Comparison of ENCODE assay signal across 8 cellular contexts in genomic region chr16:78925071-78925714, GRCh38.
DNase-seq lines count a peak whose midpoint lies in the region; ATAC-seq and TF ChIP-seq lines count a peak whose summit lies in the region.

No MANE protein-coding gene starts in this region.

- H3K36me3 ChIP-seq in BE2C: no peaks in the 10 kb centered on the region
- no peaks in the 10 kb centered on the region for H3K36me3 ChIP-seq in GM23248 (ENCODE audit: low read depth)

- CTCF ChIA-PET in WTC11 (lab: Charles Lee): interaction anchor here (0.6 to 1.2 kb wide), 6 partner anchors 9 to 955 kb away, joined by 3 to 5 read pairs (median 4); no protein-coding TSS in a partner anchor

- H3K9ac ChIP-seq in GM23248: no peak overlapping the region

- no peak overlapping the region for H3K27ac Mint-ChIP-seq in WTC11
- no peak overlapping the region for H3K27ac Mint-ChIP-seq in activated T-helper 1 cell treated with anti-CD3 and anti-CD28 coated beads, Interleukin-12 subunit alpha, Interleukin-12 subunit beta, Interleukin-2, Interleukin-4 antibody, amounts not matched to agents 30 ng/mL and 10 ng/mL and 1 ng/mL, durations not matched to agents 14 hours and 24 hours and 36 hours

- H3K27me3 ChIP-seq in BE2C (no peaks in the 10 kb centered on the region), GM23248 (replicated peaks; ENCODE audit: insufficient read depth) (no peaks in the 10 kb centered on the region)

- H3K36me3 Mint-ChIP-seq in WTC11: peaks cover 38% of the 10 kb centered on the region
- H3K36me3 Mint-ChIP-seq in activated T-helper 1 cell treated with anti-CD3 and anti-CD28 coated beads, Interleukin-12 subunit alpha, Interleukin-12 subunit beta, Interleukin-2, Interleukin-4 antibody, amounts not matched to agents 30 ng/mL and 10 ng/mL and 1 ng/mL, durations not matched to agents 14 hours and 24 hours and 36 hours (ENCODE audit: low read depth): peaks cover 7% of the 10 kb centered on the region

- no peaks in the 10 kb centered on the region for H4K20me1 ChIP-seq in GM23248 (ENCODE audit: insufficient read depth)

- H3K4me1 ChIP-seq in BE2C (no peaks in the 10 kb centered on the region), GM23248 (ENCODE audit: insufficient read depth) (no peaks in the 10 kb centered on the region)

- H3K9me3 ChIP-seq in BE2C (peaks cover 2% of the 10 kb centered on the region; the same call in 1 of the 2 replicates), GM23248 (ENCODE audit: low read depth) (no peaks in the 10 kb centered on the region)

- H2AFZ ChIP-seq in GM23248: no peak overlapping the region

- H3F3A ChIP-seq in GM23248 (ENCODE audit: insufficient read depth): no peaks in the 10 kb centered on the region

- 11 to 16% methylated on average over 8 of the region's 8 CpGs for WGBS in GM23248 (ENCODE audit: low coverage in 1 of 2, low lambda C conversion rate in 2 of 2, missing lambda C conversion rate in 2 of 2), 2 experiments

- DNase-seq in BE2C: no peak
- DNase-seq in GM23248: peak; percentile 23
- peak; percentile 34 for DNase-seq in WTC11 (ENCODE audit: low spot score)
- DNase-seq in Right ventricle myocardium superior: peak; percentile 54
- peak; percentile 8 to 29 for DNase-seq in stimulated activated CD4-positive, alpha-beta T cell treated with anti-CD3 and anti-CD28 coated beads, Interleukin-1b, Interleukin-23, amount 100 ng/mL, for 4 hours (ENCODE audit: low read depth in 2 of 2)
- DNase-seq in GM19238 (ENCODE audit: insufficient read length, low spot score): no peak
- no peak for DNase-seq in activated T-helper 1 cell treated with anti-CD3 and anti-CD28 coated beads, Interleukin-12 subunit alpha, Interleukin-12 subunit beta, Interleukin-2, Interleukin-4 antibody, amounts not matched to agents 30 ng/mL and 10 ng/mL and 1 ng/mL, durations not matched to agents 14 hours and 24 hours and 36 hours (ENCODE audit: low spot score)

- H3K4me3 Mint-ChIP-seq in WTC11: no peak overlapping the region
- no peak overlapping the region for H3K4me3 Mint-ChIP-seq in activated T-helper 1 cell treated with anti-CD3 and anti-CD28 coated beads, Interleukin-12 subunit alpha, Interleukin-12 subunit beta, Interleukin-2, Interleukin-4 antibody, amounts not matched to agents 30 ng/mL and 10 ng/mL and 1 ng/mL, durations not matched to agents 14 hours and 24 hours and 36 hours

- in situ Hi-C loops in GM23248 (cut with MboI): no loop called here

- intact Hi-C loops in Right ventricle myocardium superior (cut with DNase I): no loop called here
- intact Hi-C loops in activated T-helper 1 cell treated with anti-CD3 and anti-CD28 coated beads, Interleukin-12 subunit alpha, Interleukin-12 subunit beta, Interleukin-2, Interleukin-4 antibody, amounts not matched to agents 30 ng/mL and 10 ng/mL and 1 ng/mL, durations not matched to agents 14 hours and 24 hours and 36 hours (cut with micrococcal nuclease): no loop called here

- peaks cover 40% of the 10 kb centered on the region for H3K9me3 Mint-ChIP-seq in WTC11
- H3K9me3 Mint-ChIP-seq in activated T-helper 1 cell treated with anti-CD3 and anti-CD28 coated beads, Interleukin-12 subunit alpha, Interleukin-12 subunit beta, Interleukin-2, Interleukin-4 antibody, amounts not matched to agents 30 ng/mL and 10 ng/mL and 1 ng/mL, durations not matched to agents 14 hours and 24 hours and 36 hours: peaks cover 46% of the 10 kb centered on the region

- POLR2A ChIA-PET in WTC11 (lab: Charles Lee): no interaction called here

- H3K27ac ChIP-seq in GM23248: no peak overlapping the region

- H3K27me3 Mint-ChIP-seq in WTC11 (ENCODE audit: low read depth): peaks cover 4% of the 10 kb centered on the region
- H3K27me3 Mint-ChIP-seq in activated T-helper 1 cell treated with anti-CD3 and anti-CD28 coated beads, Interleukin-12 subunit alpha, Interleukin-12 subunit beta, Interleukin-2, Interleukin-4 antibody, amounts not matched to agents 30 ng/mL and 10 ng/mL and 1 ng/mL, durations not matched to agents 14 hours and 24 hours and 36 hours (ENCODE audit: insufficient read depth): no peaks in the 10 kb centered on the region

- no peaks in the 10 kb centered on the region for H3K4me1 Mint-ChIP-seq in WTC11
- peaks cover 6% of the 10 kb centered on the region for H3K4me1 Mint-ChIP-seq in activated T-helper 1 cell treated with anti-CD3 and anti-CD28 coated beads, Interleukin-12 subunit alpha, Interleukin-12 subunit beta, Interleukin-2, Interleukin-4 antibody, amounts not matched to agents 30 ng/mL and 10 ng/mL and 1 ng/mL, durations not matched to agents 14 hours and 24 hours and 36 hours (ENCODE audit: low read depth)

- TF ChIP-seq CTCF in BE2C (IDR thresholded peaks at IDR 0.05; ENCODE audit: low read depth, low read length) (peak; percentile 28), WTC11 (IDR thresholded peaks at IDR 0.05) (peak; percentile 30; the same call in 1 of the 2 replicates)

- H3K4me2 ChIP-seq in GM23248 (ENCODE audit: unreplicated experiment): no peak overlapping the region

- H3K79me2 ChIP-seq in GM23248 (ENCODE audit: insufficient read depth): no peaks in the 10 kb centered on the region

- ATAC-seq in WTC11 (peak; percentile 83), Right ventricle myocardium superior (ENCODE audit: poor library complexity) (peak; percentile 70), HG03571 (IDR thresholded peaks at IDR 0.05; ENCODE audit: unreplicated experiment) (no peak)

- no peak overlapping the region for H3K4me3 ChIP-seq in BE2C (ENCODE audit: low read depth, low read length)
- no peak overlapping the region for H3K4me3 ChIP-seq in GM23248

- no peaks in the 10 kb centered on the region for H3K9me2 ChIP-seq in GM23248 (ENCODE audit: insufficient read depth)

TF ChIP-seq in WTC11, 78 proteins besides CTCF, POLR2A, EP300 and RAD21:
- TF ChIP-seq USF1 (CRISPR knock-in tag; IDR thresholded peaks at IDR 0.05) (peak; percentile 60; the same call in 1 of the 2 replicates), USF2 (CRISPR knock-in tag; IDR thresholded peaks at IDR 0.05) (peak; percentile 77), ZNF512 (CRISPR knock-in tag; IDR thresholded peaks at IDR 0.05; ENCODE audit: borderline replicate concordance) (no peak)

Comparison
In these comparisons a context has a peak if more than half of its experiments do, and no peak if none do; other contexts are left out.
1. DNase-seq: peak in GM23248 (single experiment), WTC11 (single experiment), Right ventricle myocardium superior (single experiment) and stimulated activated CD4-positive, alpha-beta T cell treated with anti-CD3 and anti-CD28 coated beads, Interleukin-1b, Interleukin-23, amount 100 ng/mL, for 4 hours (2 of 2); none in BE2C (single experiment), GM19238 (single experiment) and activated T-helper 1 cell treated with anti-CD3 and anti-CD28 coated beads, Interleukin-12 subunit alpha, Interleukin-12 subunit beta, Interleukin-2, Interleukin-4 antibody, amounts not matched to agents 30 ng/mL and 10 ng/mL and 1 ng/mL, durations not matched to agents 14 hours and 24 hours and 36 hours (single experiment).